ENCODE assay signal across 1 cellular context in the genomic region with DNA sequence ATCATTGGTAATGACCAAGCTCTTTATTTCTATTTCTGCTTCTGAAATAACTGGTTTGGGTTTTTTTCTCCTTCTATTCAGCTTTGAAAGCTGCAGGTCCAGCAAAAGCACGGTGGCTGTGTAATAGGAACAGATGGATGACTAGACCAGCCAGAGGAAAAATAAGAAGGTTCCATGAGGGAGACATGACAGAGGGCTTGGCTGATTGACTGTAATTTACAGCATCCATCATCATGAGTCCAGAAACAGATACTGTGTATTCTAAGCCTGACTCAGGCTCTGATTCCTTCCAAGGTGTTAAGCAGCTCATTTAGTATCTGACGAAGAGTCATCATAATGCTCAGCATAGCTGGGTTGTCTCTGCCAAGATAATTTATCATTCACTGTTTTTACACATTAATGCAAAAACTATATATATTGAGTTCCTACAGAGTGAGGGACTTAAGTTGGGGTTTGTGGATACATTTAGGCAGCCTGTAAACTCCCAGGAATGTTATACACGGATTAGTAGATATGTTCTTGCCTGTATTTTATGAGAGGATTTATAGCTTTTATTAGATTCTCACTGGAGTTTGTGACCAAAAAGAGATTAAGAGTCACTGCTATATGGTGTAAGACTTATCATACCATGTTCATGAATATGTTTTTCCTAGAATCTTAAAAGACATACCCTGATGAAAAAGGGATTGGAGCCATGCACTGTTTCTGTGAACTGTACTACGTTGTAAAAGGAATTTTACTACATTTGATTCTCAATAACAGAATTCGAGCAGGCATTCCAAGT.
TF ChIP-seq lines count a peak whose summit lies in the region.

No MANE protein-coding gene starts in this region.

TF ChIP-seq in HepG2, 621 proteins besides CTCF, POLR2A, EP300 and RAD21 (continued from another document):
- TF ChIP-seq, protein P1, sequence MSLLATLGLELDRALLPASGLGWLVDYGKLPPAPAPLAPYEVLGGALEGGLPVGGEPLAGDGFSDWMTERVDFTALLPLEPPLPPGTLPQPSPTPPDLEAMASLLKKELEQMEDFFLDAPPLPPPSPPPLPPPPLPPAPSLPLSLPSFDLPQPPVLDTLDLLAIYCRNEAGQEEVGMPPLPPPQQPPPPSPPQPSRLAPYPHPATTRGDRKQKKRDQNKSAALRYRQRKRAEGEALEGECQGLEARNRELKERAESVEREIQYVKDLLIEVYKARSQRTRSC (CRISPR knock-in tag; IDR thresholded peaks at IDR 0.05; ENCODE audit: low read depth) = no peak
- TF ChIP-seq NR2F1 (CRISPR knock-in tag; IDR thresholded peaks at IDR 0.05) = no peak
- no peak for TF ChIP-seq ZNF282 (IDR thresholded peaks at IDR 0.05; ENCODE audit: partially characterized antibody)
- TF ChIP-seq HES4 (CRISPR knock-in tag; IDR thresholded peaks at IDR 0.05; ENCODE audit: borderline replicate concordance) = no peak
- TF ChIP-seq ZBTB4 (CRISPR knock-in tag; IDR thresholded peaks at IDR 0.05; ENCODE audit: borderline replicate concordance) = no peak
- TF ChIP-seq RBAK (CRISPR knock-in tag; IDR thresholded peaks at IDR 0.05) = no peak
- no peak for TF ChIP-seq NR1H2 (CRISPR knock-in tag; IDR thresholded peaks at IDR 0.05; ENCODE audit: borderline replicate concordance, low read depth)
- no peak for TF ChIP-seq ZNF747 (CRISPR knock-in tag; IDR thresholded peaks at IDR 0.05; ENCODE audit: borderline replicate concordance)
